In genomic region chr1:217734973-217735372, GRCh38 we compare ENCODE assay signal across 19 cellular contexts.
"Had no signal": no experiment of that assay in that cellular context is flagged by ENCODE, and none has a peak within 500 bp of the region (broad histone marks: within the 10 kb centered on the region; RNA-seq: fewer than 3 reads in every experiment).

No MANE protein-coding gene starts in this region.

- FAIRE-seq: frontal cortex had no signal

- H3K27ac ChIP-seq: brain microvascular endothelial cell, dorsolateral prefrontal cortex, esophagus muscularis mucosa, heart left ventricle, lower lobe of right lung, sigmoid colon, stomach, thoracic aorta, upper lobe of right lung had no signal

- H3K27me3 ChIP-seq: brain microvascular endothelial cell, dorsolateral prefrontal cortex, esophagus muscularis mucosa, heart left ventricle, sigmoid colon, stomach, upper lobe of right lung had no signal

- H3K36me3 Mint-ChIP-seq: activated naive CD8-positive, alpha-beta T cell treated with anti-CD3 and anti-CD28 coated beads for 36 hours had no signal

- H3K4me1 ChIP-seq: esophagus muscularis mucosa, heart left ventricle, lower lobe of right lung, sigmoid colon, stomach, upper lobe of right lung had no signal

- ATAC-seq: heart left ventricle, left colon, lower lobe of right lung, upper lobe of right lung had no signal

- H3K9me3 Mint-ChIP-seq: activated CD4-positive, alpha-beta T cell treated with anti-CD3 and anti-CD28 coated beads, Interleukin-2, amount 10 ng/mL, durations not matched to agents 7 days and 5 days; activated naive CD8-positive, alpha-beta T cell treated with anti-CD3 and anti-CD28 coated beads for 36 hours had no signal

- DNase-seq: activated CD4-positive, alpha-beta T cell treated with anti-CD3 and anti-CD28 coated beads, Interleukin-2, amount 10 ng/mL, durations not matched to agents 7 days and 5 days; activated CD8-positive, alpha-beta memory T cell treated with anti-CD3 and anti-CD28 coated beads for 24 hours; activated gamma-delta T cell treated with Interleukin-2 at 50 U/mL for 16 hours; activated naive CD8-positive, alpha-beta T cell treated with anti-CD3 and anti-CD28 coated beads for 36 hours; anterior cingulate cortex; brain microvascular endothelial cell; dorsolateral prefrontal cortex; heart left ventricle; left colon; lower lobe of right lung; midbrain; sigmoid colon; stimulated activated CD4-positive, alpha-beta T cell treated with anti-CD3 and anti-CD28 coated beads, Interleukin-1b, Interleukin-23, amount 100 ng/mL, for 48 hours; stomach; T-helper 2 cell; upper lobe of right lung had no signal

- H3K4me1 Mint-ChIP-seq: activated CD4-positive, alpha-beta T cell treated with anti-CD3 and anti-CD28 coated beads, Interleukin-2, amount 10 ng/mL, durations not matched to agents 7 days and 5 days; activated naive CD8-positive, alpha-beta T cell treated with anti-CD3 and anti-CD28 coated beads for 36 hours had no signal

- H3K4me3 ChIP-seq: dorsolateral prefrontal cortex, esophagus muscularis mucosa, heart left ventricle, lower lobe of right lung, sigmoid colon, stomach, thoracic aorta, upper lobe of right lung had no signal

- H3K9me3 ChIP-seq: esophagus muscularis mucosa, heart left ventricle, lower lobe of right lung, sigmoid colon, stomach, thoracic aorta, upper lobe of right lung had no signal

- H3K4me3 Mint-ChIP-seq: activated CD4-positive, alpha-beta T cell treated with anti-CD3 and anti-CD28 coated beads, Interleukin-2, amount 10 ng/mL, durations not matched to agents 7 days and 5 days; activated naive CD8-positive, alpha-beta T cell treated with anti-CD3 and anti-CD28 coated beads for 36 hours had no signal

- H3K36me3 ChIP-seq: brain microvascular endothelial cell, esophagus muscularis mucosa, heart left ventricle, lower lobe of right lung, sigmoid colon, stomach, thoracic aorta, upper lobe of right lung had no signal

- H3K27ac Mint-ChIP-seq: activated CD4-positive, alpha-beta T cell treated with anti-CD3 and anti-CD28 coated beads, Interleukin-2, amount 10 ng/mL, durations not matched to agents 7 days and 5 days; activated naive CD8-positive, alpha-beta T cell treated with anti-CD3 and anti-CD28 coated beads for 36 hours had no signal

- H3K27me3 Mint-ChIP-seq: activated CD4-positive, alpha-beta T cell treated with anti-CD3 and anti-CD28 coated beads, Interleukin-2, amount 10 ng/mL, durations not matched to agents 7 days and 5 days; activated naive CD8-positive, alpha-beta T cell treated with anti-CD3 and anti-CD28 coated beads for 36 hours had no signal
